Comparison of ENCODE assay signal across 8 cellular contexts in the genomic region with DNA sequence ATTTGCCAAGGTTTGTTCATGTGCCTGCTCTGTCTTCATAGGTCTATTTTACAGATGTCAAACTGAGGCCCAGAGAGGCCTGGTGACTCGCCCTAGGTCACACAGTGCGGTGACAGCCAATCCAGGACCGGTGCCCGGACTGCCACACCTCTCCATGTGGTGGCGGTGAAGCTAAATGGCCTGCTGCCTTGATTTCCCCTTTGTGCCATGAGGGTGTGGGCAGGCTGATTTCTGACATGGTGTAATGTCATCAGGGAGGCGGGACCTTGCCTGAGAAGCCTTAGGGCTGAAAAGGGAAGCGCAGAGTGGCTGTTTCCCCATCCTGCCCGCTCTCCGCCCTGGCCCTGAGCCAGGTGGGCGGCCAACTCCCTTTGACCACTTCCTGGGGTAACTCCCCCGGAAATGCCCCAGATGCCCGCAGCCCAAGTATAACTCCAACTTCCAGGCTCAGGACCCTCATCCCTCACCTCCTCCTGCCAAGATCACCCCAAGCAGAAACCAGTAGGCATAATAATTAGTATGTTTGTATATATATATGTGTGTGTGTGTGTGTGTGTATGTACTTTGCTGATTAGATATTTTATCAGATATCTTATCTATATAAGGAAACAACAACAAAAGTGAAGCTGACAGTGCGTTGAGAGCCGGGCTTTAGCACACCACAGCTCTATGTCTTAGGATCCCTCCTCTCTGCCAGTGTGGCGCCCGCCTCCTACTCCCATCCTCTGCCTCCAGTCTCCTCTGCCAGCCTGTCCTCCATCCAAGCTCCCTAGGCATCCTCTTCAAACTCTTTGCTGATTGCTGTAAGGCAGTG.
DNase-seq lines count a peak whose midpoint lies in the region; ATAC-seq and TF ChIP-seq lines count a peak whose summit lies in the region.

No MANE protein-coding gene starts in this region.

- no peaks in the 10 kb centered on the region for H3K36me3 ChIP-seq in left ventricle myocardium inferior
- H3K36me3 ChIP-seq in tibial nerve: no peaks in the 10 kb centered on the region

- peak; percentile 32 for ATAC-seq in HG03342 (IDR thresholded peaks at IDR 0.05; ENCODE audit: unreplicated experiment)
- ATAC-seq in activated CD8-positive, alpha-beta T cell treated with anti-CD3 and anti-CD28 coated beads, Interleukin-2, amount 10 ng/mL, durations not matched to agents 7 days and 5 days: peak; percentile 22

- H3K9me3 Mint-ChIP-seq in activated CD8-positive, alpha-beta T cell treated with anti-CD3 and anti-CD28 coated beads, Interleukin-2, amount 10 ng/mL, durations not matched to agents 7 days and 5 days (ENCODE audit: insufficient read depth): no peaks in the 10 kb centered on the region

- H3K4me1 Mint-ChIP-seq in activated CD8-positive, alpha-beta T cell treated with anti-CD3 and anti-CD28 coated beads, Interleukin-2, amount 10 ng/mL, durations not matched to agents 7 days and 5 days (ENCODE audit: low read depth): peaks cover 95% of the 10 kb centered on the region

- DNase-seq in GM10248 (ENCODE audit: extremely low spot score) (peak; percentile 64), left ventricle myocardium inferior (peak; percentile 69), tibial nerve (ENCODE audit: low spot score in 2 of 2) (peak in 1 of 2 donors; percentile 46), NCI-H2227 (lab: John Stamatoyannopoulos, UW; ENCODE audit: unreplicated experiment) (no peak), SW 1271 (lab: John Stamatoyannopoulos, UW) (no peak), DMS153 treated with DMSO at 0.1 percent for 48 hours (lab: John Stamatoyannopoulos, UW; ENCODE audit: unreplicated experiment) (no peak)
- peak; percentile 73 for DNase-seq in activated CD8-positive, alpha-beta T cell treated with anti-CD3 and anti-CD28 coated beads, Interleukin-2, amount 10 ng/mL, durations not matched to agents 7 days and 5 days

- peak overlapping the region; percentile 69 for H3K4me3 Mint-ChIP-seq in activated CD8-positive, alpha-beta T cell treated with anti-CD3 and anti-CD28 coated beads, Interleukin-2, amount 10 ng/mL, durations not matched to agents 7 days and 5 days

- H3K36me3 Mint-ChIP-seq in activated CD8-positive, alpha-beta T cell treated with anti-CD3 and anti-CD28 coated beads, Interleukin-2, amount 10 ng/mL, durations not matched to agents 7 days and 5 days (ENCODE audit: low read depth): peaks cover 46% of the 10 kb centered on the region

- POLR2A ChIA-PET in GM10248 (lab: Yijun Ruan, JAX): no interaction called here
- POLR2A ChIA-PET in activated CD8-positive, alpha-beta T cell treated with anti-CD3 and anti-CD28 coated beads, Interleukin-2, amount 10 ng/mL, durations not matched to agents 7 days and 5 days (lab: Charles Lee): interaction anchor here (0.5 to 1.5 kb wide), 5 partner anchors 9 to 1641 kb away, joined by 3 to 5 read pairs (median 3); partner anchors contain the start of gene RPL32

- H3K27ac ChIP-seq in left ventricle myocardium inferior (replicated peaks) (no peak overlapping the region), tibial nerve (peak overlapping the region in 2 of 4 donors; percentile 6 to 45)

- peak overlapping the region; percentile 97 for H3K27ac Mint-ChIP-seq in activated CD8-positive, alpha-beta T cell treated with anti-CD3 and anti-CD28 coated beads, Interleukin-2, amount 10 ng/mL, durations not matched to agents 7 days and 5 days

- no peaks in the 10 kb centered on the region for H3K9me3 ChIP-seq in left ventricle myocardium inferior (replicated peaks)
- H3K9me3 ChIP-seq in tibial nerve: no peaks in the 10 kb centered on the region

- H3K4me1 ChIP-seq in left ventricle myocardium inferior (peaks cover 23% of the 10 kb centered on the region), tibial nerve (peaks cover 0 to 63% (median 29%) of the 10 kb centered on the region in 4 donors)

- TF ChIP-seq EP300 in tibial nerve (IDR thresholded peaks at IDR 0.05): peak; percentile 30 to 67

- H3K4me3 ChIP-seq in left ventricle myocardium inferior (no peak overlapping the region), tibial nerve (no peak overlapping the region)

- CTCF ChIA-PET in GM10248 (lab: Yijun Ruan, JAX): interaction anchor here (1.1 to 6.4 kb wide), 7 partner anchors 9 to 72 kb away, joined by 3 to 63 read pairs (median 22); no protein-coding TSS in a partner anchor
- CTCF ChIA-PET in activated CD8-positive, alpha-beta T cell treated with anti-CD3 and anti-CD28 coated beads, Interleukin-2, amount 10 ng/mL, durations not matched to agents 7 days and 5 days (lab: Charles Lee): interaction anchor here (2.4 kb wide), 1 partner anchor 14 kb away, joined by 23 read pairs; no protein-coding TSS in a partner anchor

- TF ChIP-seq CTCF in GM10248 (IDR thresholded peaks at IDR 0.05; ENCODE audit: control extremely low read depth, extremely low read depth, low read depth, missing control alignments) (no peak), left ventricle myocardium inferior (IDR thresholded peaks at IDR 0.05; ENCODE audit: borderline replicate concordance) (no peak), tibial nerve (IDR thresholded peaks at IDR 0.05) (no peak)

- 70 to 82% methylated on average over 15 to 16 of the region's 16 CpGs for WGBS in tibial nerve, 2 donors

- TF ChIP-seq POLR2A in tibial nerve (IDR thresholded peaks at IDR 0.05): no peak

- H3K27me3 ChIP-seq in left ventricle myocardium inferior (ENCODE audit: low read depth) (no peaks in the 10 kb centered on the region), tibial nerve (no peaks in the 10 kb centered on the region)

- no peaks in the 10 kb centered on the region for H3K27me3 Mint-ChIP-seq in activated CD8-positive, alpha-beta T cell treated with anti-CD3 and anti-CD28 coated beads, Interleukin-2, amount 10 ng/mL, durations not matched to agents 7 days and 5 days (ENCODE audit: low read depth)

- intact Hi-C loops in left ventricle myocardium inferior (cut with micrococcal nuclease): no loop called here

Comparison
In these comparisons a context has a peak if more than half of its experiments do, and no peak if none do; other contexts are left out.
1. DNase-seq: peak in GM10248 (single experiment), activated CD8-positive, alpha-beta T cell treated with anti-CD3 and anti-CD28 coated beads, Interleukin-2, amount 10 ng/mL, durations not matched to agents 7 days and 5 days (single experiment) and left ventricle myocardium inferior (single experiment); none in NCI-H2227 (single experiment), SW 1271 (0 of 2) and DMS153 treated with DMSO at 0.1 percent for 48 hours (single experiment).